8 cellular contexts compared by ENCODE assay signal in the genomic region with DNA sequence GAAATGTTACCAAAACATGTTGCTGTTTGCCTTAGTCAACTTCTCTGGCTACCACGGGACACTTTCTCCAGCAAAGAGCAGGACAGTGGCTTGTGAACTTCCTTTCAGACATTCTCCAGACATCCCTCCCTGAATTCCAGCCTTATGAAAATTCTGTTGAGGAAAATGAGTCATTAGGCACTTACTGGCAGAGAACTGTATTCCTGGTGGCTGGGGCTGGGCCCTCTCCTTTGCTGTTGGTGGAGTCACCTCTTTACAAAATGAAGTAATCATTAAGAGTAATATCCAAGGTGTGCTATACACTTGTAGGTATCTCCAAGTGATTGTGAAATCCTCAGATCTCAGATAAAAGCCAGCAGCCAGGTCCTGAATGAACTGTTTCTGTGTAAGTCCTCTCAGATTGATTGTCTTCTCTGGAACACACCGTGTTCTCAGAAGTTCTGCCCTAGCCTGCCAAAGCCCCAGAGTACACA. TPM values are rescaled to one million over a fixed set of nuclear protein-coding genes. Genes with fewer than 3 reads are reported as not detected.
DNase-seq lines count a peak whose midpoint lies in the region; ATAC-seq and TF ChIP-seq lines count a peak whose summit lies in the region.

No MANE protein-coding gene starts in this region.

- H3K18ac ChIP-seq in IMR-90 (ENCODE audit: low read depth, low read length) = peak overlapping the region; percentile 97

- TF ChIP-seq CTCF in IMR-90 (conservative IDR thresholded peaks at IDR 0.05; ENCODE audit: low read depth, low read length) = no peak
- TF ChIP-seq CTCF in colonic mucosa (IDR thresholded peaks at IDR 0.05) = no peak
- TF ChIP-seq CTCF in liver (IDR thresholded peaks at IDR 0.05; ENCODE audit: low read depth, low read length, missing input control) = no peak
- no peak for TF ChIP-seq CTCF in type B pancreatic cell (conservative IDR thresholded peaks at IDR 0.05)
- TF ChIP-seq CTCF in CD8-positive, alpha-beta T cell (IDR thresholded peaks at IDR 0.05) = no peak

- intact Hi-C loops in IMR-90 (cut with micrococcal nuclease) (loop anchor here (2.0 to 5.0 kb wide), 3 partner anchors 47 to 172 kb away; a partner anchor contains a TSS), colonic mucosa (cut with DNase I) (no loop called here)
- intact Hi-C loops in CD8-positive, alpha-beta T cell (cut with DNase I, micrococcal nuclease) = no loop called here

- peak overlapping the region; percentile 87 for H3K56ac ChIP-seq in IMR-90 (ENCODE audit: extremely low read depth, insufficient read depth, low read length)

- H3K4me3 ChIP-seq in IMR-90 (ENCODE audit: insufficient read depth, low read depth, low read length) (no peak overlapping the region), colonic mucosa (no peak overlapping the region), liver (ENCODE audit: low read depth in 1 of 3, low read length in 3 of 3) (no peak overlapping the region)
- H3K4me3 ChIP-seq in CD8-positive, alpha-beta T cell (ENCODE audit: low read depth, low read length) = no peak overlapping the region

- in situ Hi-C loops in IMR-90 (cut with MboI; ENCODE audit: low sequenced_read_pairs) = no loop called here

- peaks cover 9% of the 10 kb centered on the region for H3K36me3 Mint-ChIP-seq in type B pancreatic cell
- H3K36me3 Mint-ChIP-seq in CD8-positive, alpha-beta T cell = no peaks in the 10 kb centered on the region

- peak overlapping the region; percentile 89; the same call in 2 of the 3 replicates for H2BK15ac ChIP-seq in IMR-90 (ENCODE audit: low read depth, low read length)

- H4K5ac ChIP-seq in IMR-90 (ENCODE audit: low read depth, low read length) = peak overlapping the region; percentile 89

- WGBS in IMR-90 (ENCODE audit: extremely low coverage in 2 of 2, insufficient read length in 1 of 2), 2 experiments = no CpG with 5 or more reads among the region's 2 CpGs
- WGBS in liver = 69% methylated on average over 2 of the region's 2 CpGs

- H2AK5ac ChIP-seq in IMR-90 (ENCODE audit: low read depth, low read length) = peak overlapping the region; percentile 89; the same call in 1 of the 2 replicates

- peak overlapping the region; percentile 87 for H3K27ac Mint-ChIP-seq in type B pancreatic cell
- no peak overlapping the region for H3K27ac Mint-ChIP-seq in CD8-positive, alpha-beta T cell

- H3K27ac ChIP-seq in IMR-90 (ENCODE audit: insufficient read depth, low read length) = peak overlapping the region; percentile 98
- H3K27ac ChIP-seq in colonic mucosa = peak overlapping the region; percentile 44
- H3K27ac ChIP-seq in liver (ENCODE audit: low read depth in 1 of 2, low read length in 2 of 2) = no peak overlapping the region
- H3K27ac ChIP-seq in CD8-positive, alpha-beta T cell (ENCODE audit: low read depth, low read length) = no peak overlapping the region

- peaks cover 16% of the 10 kb centered on the region for H3K4me1 ChIP-seq in IMR-90 (ENCODE audit: control insufficient read depth, insufficient read depth, low read length)
- no peaks in the 10 kb centered on the region for H3K4me1 ChIP-seq in colonic mucosa
- H3K4me1 ChIP-seq in liver (ENCODE audit: control insufficient read depth in 4 of 4, insufficient read depth in 4 of 4, low read length in 3 of 4) = no peaks in the 10 kb centered on the region
- no peaks in the 10 kb centered on the region for H3K4me1 ChIP-seq in CD8-positive, alpha-beta T cell (ENCODE audit: insufficient read depth, low read length)

- no peak for TF ChIP-seq RAD21 in IMR-90 (IDR thresholded peaks at IDR 0.05; ENCODE audit: low read length)
- TF ChIP-seq RAD21 in liver (IDR thresholded peaks at IDR 0.05) = no peak

- DNase-seq in IMR-90 = peak; percentile 93
- no peak for DNase-seq in colonic mucosa
- DNase-seq in type B pancreatic cell (ENCODE audit: extremely low spot score, unreplicated experiment) = no peak
- DNase-seq in activated CD4-positive, alpha-beta T cell treated with anti-CD3 and anti-CD28 coated beads, Interleukin-2, amount 50 U/mL, for 1 hour = no peak
- DNase-seq in central memory CD4-positive, alpha-beta T cell = no peak
- no peak for DNase-seq in effector CD8-positive, alpha-beta T cell (lab: John Stamatoyannopoulos, UW)
- DNase-seq in CD8-positive, alpha-beta T cell = no peak

- H3K27me3 Mint-ChIP-seq in type B pancreatic cell = no peaks in the 10 kb centered on the region
- peaks cover 18% of the 10 kb centered on the region for H3K27me3 Mint-ChIP-seq in CD8-positive, alpha-beta T cell (ENCODE audit: low read depth)

- dilution Hi-C loops in IMR-90 (cut with HindIII; ENCODE audit: low sequenced_read_pairs, unreplicated experiment) = no loop called here

- peak overlapping the region; percentile 59 to 86 for H4K8ac ChIP-seq in IMR-90 (ENCODE audit: low read depth in 2 of 2, low read length in 2 of 2)

- H3K14ac ChIP-seq in IMR-90 (replicated peaks; ENCODE audit: low read depth, low read length) = peak overlapping the region; percentile 89

- peak overlapping the region; percentile 99 for H2BK5ac ChIP-seq in IMR-90 (ENCODE audit: low read depth, low read length, poor library complexity, severe bottlenecking)

- peak overlapping the region; percentile 91 for H4K91ac ChIP-seq in IMR-90 (ENCODE audit: insufficient read depth, low read depth, low read length)

- peak; percentile 60 for ATAC-seq in IMR-90 (ENCODE audit: low read depth)
- no peak for ATAC-seq in CD8-positive, alpha-beta T cell

- H2AFZ ChIP-seq in IMR-90 (replicated peaks; ENCODE audit: low read length, poor library complexity) = no peak overlapping the region

- BruUV-seq in IMR-90 (replicated peaks; lab: Mats Ljungman, UMichigan) = no TSS peak

- H3K9ac ChIP-seq in IMR-90 (ENCODE audit: low read depth, low read length) = peak overlapping the region; percentile 57; the same call in 1 of the 2 replicates
- no peak overlapping the region for H3K9ac ChIP-seq in colonic mucosa (ENCODE audit: low read depth in 2 of 2, low read length in 2 of 2)
- H3K9ac ChIP-seq in liver (ENCODE audit: low read depth in 1 of 2, low read length in 2 of 2) = no peak overlapping the region

- H4K20me1 ChIP-seq in IMR-90 (ENCODE audit: insufficient read depth, low read length) = no peaks in the 10 kb centered on the region

- peak overlapping the region; percentile 54 for H3K4ac ChIP-seq in IMR-90 (ENCODE audit: low read depth, low read length)

- H3K9me3 ChIP-seq in IMR-90 (ENCODE audit: control insufficient read depth, insufficient read depth, low read length) (no peaks in the 10 kb centered on the region), colonic mucosa (no peaks in the 10 kb centered on the region), liver (ENCODE audit: control insufficient read depth in 4 of 4, low read length in 3 of 4) (no peaks in the 10 kb centered on the region)
- no peaks in the 10 kb centered on the region for H3K9me3 ChIP-seq in CD8-positive, alpha-beta T cell (ENCODE audit: low read length)

- peak overlapping the region; percentile 98 for H2BK20ac ChIP-seq in IMR-90 (ENCODE audit: low read depth, low read length)

- peaks cover 13% of the 10 kb centered on the region for H3K9me3 Mint-ChIP-seq in type B pancreatic cell
- no peaks in the 10 kb centered on the region for H3K9me3 Mint-ChIP-seq in CD8-positive, alpha-beta T cell

- peak overlapping the region; percentile 66 for H3K4me2 ChIP-seq in IMR-90 (ENCODE audit: low read depth, low read length)

- peaks cover 23% of the 10 kb centered on the region for H3K4me1 Mint-ChIP-seq in type B pancreatic cell (ENCODE audit: unreplicated experiment)
- H3K4me1 Mint-ChIP-seq in CD8-positive, alpha-beta T cell (ENCODE audit: low read depth) = no peaks in the 10 kb centered on the region

- H3K36me3 ChIP-seq in IMR-90 (ENCODE audit: control insufficient read depth, insufficient read depth, low read length) = peaks cover 6% of the 10 kb centered on the region
- H3K36me3 ChIP-seq in colonic mucosa = no peaks in the 10 kb centered on the region
- no peaks in the 10 kb centered on the region for H3K36me3 ChIP-seq in liver (ENCODE audit: control insufficient read depth in 4 of 4, insufficient read depth in 3 of 4, low read depth in 1 of 4, low read length in 3 of 4)
- H3K36me3 ChIP-seq in CD8-positive, alpha-beta T cell (ENCODE audit: insufficient read depth, low read length) = no peaks in the 10 kb centered on the region

- no peaks in the 10 kb centered on the region for H3K27me3 ChIP-seq in IMR-90 (ENCODE audit: control insufficient read depth, insufficient read depth, low read length)
- H3K27me3 ChIP-seq in colonic mucosa = no peaks in the 10 kb centered on the region
- H3K27me3 ChIP-seq in liver (ENCODE audit: control insufficient read depth in 4 of 4, insufficient read depth in 4 of 4, low read length in 3 of 4) = no peaks in the 10 kb centered on the region
- no peaks in the 10 kb centered on the region for H3K27me3 ChIP-seq in CD8-positive, alpha-beta T cell (ENCODE audit: insufficient read depth, low read length)

- CTCF ChIA-PET in IMR-90 (lab: Yijun Ruan, JAX) = no interaction called here
- CTCF ChIA-PET in CD8-positive, alpha-beta T cell (lab: Charles Lee) = no interaction called here

- no peak overlapping the region for H2AK9ac ChIP-seq in IMR-90 (replicated peaks; ENCODE audit: low read depth, low read length, poor library complexity)

- peak overlapping the region; percentile 23 for H3K4me3 Mint-ChIP-seq in type B pancreatic cell
- H3K4me3 Mint-ChIP-seq in CD8-positive, alpha-beta T cell = no peak overlapping the region

- POLR2A ChIA-PET in IMR-90 (lab: Charles Lee; ENCODE audit: unreplicated experiment) = no interaction called here
- POLR2A ChIA-PET in CD8-positive, alpha-beta T cell (lab: Charles Lee) = no interaction called here

- H2BK120ac ChIP-seq in IMR-90 (ENCODE audit: low read depth, low read length) = peak overlapping the region; percentile 96

- peaks cover 11% of the 10 kb centered on the region for H3K9me1 ChIP-seq in IMR-90 (ENCODE audit: insufficient read depth, low read length)

- TF ChIP-seq POLR2A in IMR-90 (IDR thresholded peaks at IDR 0.05; ENCODE audit: low read depth, low read length) = peak; percentile 68; the same call in 1 of the 2 replicates

- H3K23ac ChIP-seq in IMR-90 (ENCODE audit: low read depth, low read length) = peak overlapping the region; percentile 93

- H3K79me1 ChIP-seq in IMR-90 (ENCODE audit: low read depth in 1 of 2, low read length in 2 of 2) = peaks cover 11 to 15% of the 10 kb centered on the region in 2 experiments

TF ChIP-seq in IMR-90, 13 proteins besides CTCF, POLR2A, EP300 and RAD21 (continues in another document):
- TF ChIP-seq NFE2L2 (IDR thresholded peaks at IDR 0.05; ENCODE audit: low read depth, low read length) = 0 out of 2 replicates have a peak, but pooled peaks have one; percentile 11

TF ChIP-seq in liver, 16 proteins besides CTCF, POLR2A, EP300 and RAD21:
- TF ChIP-seq HNF4A (conservative IDR thresholded peaks at IDR 0.05) (no peak), YY1 (IDR thresholded peaks at IDR 0.05) (no peak), JUND (IDR thresholded peaks at IDR 0.05) (peak; percentile 32 to 33)

RNA-seq across cellular contexts. Expression of a gene that starts 1.4 kb away (rescaled TPM):
- total RNA-seq in IMR-90 (2012; rRNA removed) (71.0 and 93.9 TPM in 2 replicates), colonic mucosa (1 to 10 TPM; 1.1 to 1.8 TPM), liver (under 1 TPM; 0.23 to 0.42 TPM), type B pancreatic cell (ENCODE audit: low replicate concordance) (0.71 and 27.3 TPM in 2 replicates)
- polyA plus RNA-seq in IMR-90 (2012; rRNA removed) (74.1 and 95.0 TPM in 2 replicates), liver (under 1 TPM; 0.10 to 0.23 TPM)
- polyA plus RNA-seq in IMR-90 (2012; cell fraction: cytosol; rRNA removed) = 17.0 and 24.2 TPM in 2 replicates
- 33.6 and 384 TPM in 2 replicates for polyA plus RNA-seq in IMR-90 (2012; cell fraction: nucleus; rRNA removed; ENCODE audit: low replicate concordance)
- total RNA-seq in CD8-positive, alpha-beta T cell = not detected

Comparison
In these comparisons a context has a peak if more than half of its experiments do, and no peak if none do; other contexts are left out.
1. H3K27ac ChIP-seq: peak in IMR-90 (single experiment) and colonic mucosa (single experiment); none in liver (0 of 2) and CD8-positive, alpha-beta T cell (single experiment).